ENCODE assay signal across 6 cellular contexts in the genomic region with DNA sequence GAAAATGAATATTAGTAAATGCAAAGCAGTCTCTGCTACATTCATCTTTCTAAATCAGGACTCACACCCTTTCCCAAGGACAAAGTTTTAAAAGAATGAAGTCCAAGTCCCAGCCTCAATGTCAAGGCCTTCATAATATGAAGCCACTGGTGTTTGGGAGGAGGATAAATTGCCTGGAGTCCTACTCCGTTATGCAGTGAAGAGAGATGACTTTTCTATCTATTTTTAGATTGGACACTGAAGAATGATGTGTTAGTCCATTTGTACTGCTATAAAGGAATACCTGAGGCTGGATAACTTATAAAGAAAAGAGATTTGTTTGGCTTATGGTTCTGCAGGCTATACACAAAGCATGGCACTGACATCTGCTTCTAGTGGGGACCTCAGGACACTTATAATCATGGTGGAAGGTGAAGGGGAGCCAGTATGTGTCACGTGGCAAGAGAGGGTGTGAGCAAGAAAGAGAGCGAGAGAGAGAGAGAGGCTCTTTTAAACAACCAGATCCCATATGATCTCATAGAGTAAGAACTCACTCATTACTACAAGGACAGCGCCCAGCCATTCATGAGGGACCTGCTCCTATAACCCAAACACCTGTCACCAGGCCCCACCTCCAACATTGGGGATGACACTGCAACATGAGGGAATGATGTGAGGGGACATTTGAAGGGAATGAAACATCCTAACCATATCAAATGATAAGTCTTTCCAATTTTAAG.
"Had no signal": no experiment of that assay in that cellular context is flagged by ENCODE, and none has a peak within 500 bp of the region (broad histone marks: within the 10 kb centered on the region; RNA-seq: fewer than 3 reads in every experiment).

No MANE protein-coding gene starts in this region.

- ATAC-seq: HepG2 had no signal

- H3K4me3 ChIP-seq: GM23338 had no signal

- H3K27ac ChIP-seq: HL-60 had no signal

- DNase-seq: H9, HCEC 1CT, KBM-7 had no signal
